26 cellular contexts compared by ENCODE assay signal in the genomic region with DNA sequence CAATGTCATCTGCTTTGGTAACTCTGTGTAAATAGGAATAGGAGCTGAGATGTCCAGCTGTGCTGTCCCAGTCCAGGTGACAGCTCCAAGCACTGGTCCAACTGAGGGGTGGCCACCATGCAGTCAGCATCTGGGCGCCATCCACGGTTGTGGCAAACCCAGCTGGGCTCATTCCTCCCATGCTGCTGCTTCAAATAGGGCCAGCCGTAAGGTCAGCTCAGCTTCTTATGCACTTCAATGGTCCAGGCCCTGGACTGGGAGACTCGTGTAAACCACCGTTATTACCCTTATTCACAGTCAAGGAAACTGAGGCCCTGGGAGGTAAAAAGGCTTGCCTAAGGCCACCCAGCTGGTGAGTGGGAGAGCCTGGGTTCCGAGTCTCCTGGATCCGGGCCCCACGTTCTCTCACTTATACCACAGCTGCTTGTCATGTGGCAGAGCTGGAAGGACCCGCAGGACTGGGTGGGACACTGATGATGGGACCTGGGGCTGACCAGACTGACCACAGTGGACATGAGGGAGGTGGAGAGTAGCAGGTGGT. TPM values are rescaled to one million over a fixed set of nuclear protein-coding genes. Genes with fewer than 3 reads are reported as not detected.
DNase-seq lines count a peak whose midpoint lies in the region; ATAC-seq, FAIRE-seq and TF ChIP-seq lines count a peak whose summit lies in the region.
"Had no signal": no experiment of that assay in that cellular context is flagged by ENCODE, and none has a peak within 500 bp of the region (broad histone marks: within the 10 kb centered on the region; RNA-seq: fewer than 3 reads in every experiment).

No MANE protein-coding gene starts in this region.

- no peaks in the 10 kb centered on the region for H3K27me3 Mint-ChIP-seq in progenitor cell of endocrine pancreas

- no peak overlapping the region for H3K4me3 Mint-ChIP-seq in progenitor cell of endocrine pancreas (ENCODE audit: low read depth)
- H3K4me3 Mint-ChIP-seq: neural crest cell had no signal

- peak overlapping the region; percentile 10; the same call in 1 of the 2 replicates for H2BK12ac ChIP-seq in H1 (ENCODE audit: low read depth, low read length)

- H3K56ac ChIP-seq in H1 (replicated peaks; ENCODE audit: insufficient read length, low read depth, low read length) = no peak overlapping the region

- no peak overlapping the region for H3K18ac ChIP-seq in H1 (ENCODE audit: extremely low read depth, low read length)

- H3K27ac ChIP-seq in BLaER1 (peak overlapping the region; percentile 10; the same call in 1 of the 2 replicates), SK-N-MC (peak overlapping the region; percentile 85), H1 (ENCODE audit: low read depth, low read length) (no peak overlapping the region)
- H3K27ac ChIP-seq: colonic mucosa, prostate gland, RWPE1 had no signal

- H3K27ac Mint-ChIP-seq in progenitor cell of endocrine pancreas = peak overlapping the region; percentile 13

- H2AFZ ChIP-seq in H1 (ENCODE audit: low read length) = no peak overlapping the region

- no peaks in the 10 kb centered on the region for H3K23me2 ChIP-seq in H1 (ENCODE audit: low read depth, low read length)

- H3K14ac ChIP-seq in H1 (ENCODE audit: insufficient read length) = no peak overlapping the region

- DNase-seq in SK-N-MC (ENCODE audit: low read depth, low spot score) (no peak), H1 (ENCODE audit: low read depth in 1 of 2, low spot score in 2 of 2) (no peak), progenitor cell of endocrine pancreas (ENCODE audit: low spot score, unreplicated experiment) (no peak), HuH-7 (ENCODE audit: low spot score) (no peak)
- no peak for DNase-seq in effector CD8-positive, alpha-beta T cell (lab: John Stamatoyannopoulos, UW)
- DNase-seq: activated CD4-positive, alpha-beta T cell treated with anti-CD3 and anti-CD28 coated beads for 4 hours; activated effector memory CD4-positive, alpha-beta T cell treated with Interleukin-2 at 50 U/mL for 16 hours; BE2C; DND-41; hypothalamus; KG1; MV-4-11; NCI-H187 treated with DMSO at 0.1 percent for 48 hours; NCI-H526 treated with DMSO at 0.1 percent for 48 hours had no signal

- peak overlapping the region; percentile 87; the same call in 1 of the 2 replicates for H3K4me2 ChIP-seq in BLaER1
- H3K4me2 ChIP-seq in H1 (ENCODE audit: insufficient read depth in 1 of 2, low read depth in 2 of 2, low read length in 2 of 2) = no peak overlapping the region

- no peaks in the 10 kb centered on the region for H3K9me3 ChIP-seq in BLaER1
- H3K9me3 ChIP-seq in SK-N-MC (ENCODE audit: low read depth, low read length) = no peaks in the 10 kb centered on the region
- no peaks in the 10 kb centered on the region for H3K9me3 ChIP-seq in H1 (ENCODE audit: insufficient read depth in 2 of 2, low read depth in 1 of 2, low read length in 1 of 2)
- H3K9me3 ChIP-seq: BE2C, breast epithelium, colonic mucosa, gastroesophageal sphincter, prostate gland had no signal

- H4K20me1 ChIP-seq in BLaER1 = no peaks in the 10 kb centered on the region
- no peaks in the 10 kb centered on the region for H4K20me1 ChIP-seq in H1 (replicated peaks in 1 of 2; ENCODE audit: control insufficient read depth in 1 of 2, insufficient read depth in 2 of 2, low read length in 2 of 2)

- H3K4me1 Mint-ChIP-seq in progenitor cell of endocrine pancreas (ENCODE audit: low read depth) = no peaks in the 10 kb centered on the region

- H3K4me1 ChIP-seq in BLaER1 (peaks cover 75% of the 10 kb centered on the region), H1 (replicated peaks in 1 of 4; ENCODE audit: control insufficient read depth in 3 of 4, insufficient read depth in 4 of 4, low read length in 3 of 4) (peaks cover 3 to 12% (median 8%) of the 10 kb centered on the region in 4 experiments)
- H3K4me1 ChIP-seq: colonic mucosa, prostate gland had no signal

- CTCF ChIA-PET in H1 (lab: Charles Lee; ENCODE audit: partially characterized antibody) = interaction anchor here (0.6 to 4.2 kb wide), 12 partner anchors 11 to 220 kb away, joined by 3 to 29 read pairs (median 5); partner anchors contain the start of gene ANGPTL2

- WGBS in H1 (ENCODE audit: extremely low coverage in 1 of 2, insufficient coverage in 1 of 2, insufficient read length in 1 of 2, insufficient replicate concordance in 2 of 2, low coverage in 1 of 2, low lambda C conversion rate in 2 of 2, missing lambda C conversion rate in 1 of 2), 2 experiments = 92% methylated on average over 9 of the region's 9 CpGs; no CpG with 5 or more reads in 1 of the 2 experiments

- peak overlapping the region; percentile 40; the same call in 1 of the 2 replicates for H4K8ac ChIP-seq in H1 (ENCODE audit: extremely low read depth, insufficient read depth, low read length)

- TF ChIP-seq EP300 in H1 (IDR thresholded peaks at IDR 0.05; ENCODE audit: borderline replicate concordance in 1 of 2, low read depth in 2 of 2, low read length in 2 of 2) = no peak

- no peak for TF ChIP-seq RAD21 in H1 (IDR thresholded peaks at IDR 0.05 in 1 of 2, conservative IDR thresholded peaks at IDR 0.05 in 1 of 2; ENCODE audit: low read depth in 2 of 2, low read length in 2 of 2)

- 0 out of 2 replicates have a peak overlapping the region, but pooled peaks have one; percentile 57 for H2AK5ac ChIP-seq in H1 (ENCODE audit: low read depth, low read length)

- H4K5ac ChIP-seq in H1 (ENCODE audit: insufficient read length, low read depth, low read length) = no peak overlapping the region

- no peaks in the 10 kb centered on the region for H3K36me3 ChIP-seq in BLaER1
- no peaks in the 10 kb centered on the region for H3K36me3 ChIP-seq in SK-N-MC (ENCODE audit: insufficient read depth, low read length)
- no peaks in the 10 kb centered on the region for H3K36me3 ChIP-seq in H1 (ENCODE audit: control insufficient read depth in 2 of 4, insufficient read depth in 4 of 4, low read length in 3 of 4)
- H3K36me3 ChIP-seq: BE2C, breast epithelium, colonic mucosa, gastroesophageal sphincter, prostate gland had no signal

- no peaks in the 10 kb centered on the region for H3K79me2 ChIP-seq in H1 (ENCODE audit: control insufficient read depth in 1 of 2, insufficient read depth in 2 of 2, low read length in 2 of 2)

- H3K27me3 ChIP-seq in BLaER1 (no peaks in the 10 kb centered on the region), H1 (replicated peaks in 1 of 4; ENCODE audit: control insufficient read depth in 3 of 4, extremely low read depth in 1 of 4, insufficient read depth in 3 of 4, low read length in 3 of 4) (no peaks in the 10 kb centered on the region)
- H3K27me3 ChIP-seq: BE2C, breast epithelium, colonic mucosa, gastroesophageal sphincter had no signal

- TF ChIP-seq CTCF in H1 (IDR thresholded peaks at IDR 0.05; ENCODE audit: control extremely low read depth in 1 of 3, insufficient read depth in 1 of 3, low read depth in 1 of 3, low read length in 3 of 3) = no peak
- TF ChIP-seq CTCF in progenitor cell of endocrine pancreas (IDR thresholded peaks at IDR 0.05; ENCODE audit: unreplicated experiment) = no peak

- no peak overlapping the region for H2BK20ac ChIP-seq in H1 (ENCODE audit: low read length)

- H3K23ac ChIP-seq in H1 (ENCODE audit: insufficient read length) = no peak overlapping the region

- no peak overlapping the region for H2BK5ac ChIP-seq in H1 (ENCODE audit: low read depth, low read length)

- H2BK15ac ChIP-seq in H1 (ENCODE audit: low read length) = no peak overlapping the region

- no peak for FAIRE-seq in H1 (lab: Jason Lieb, UNC)
- FAIRE-seq: islet of Langerhans, urothelium cell line had no signal

- no peak for ATAC-seq in GM18517 (IDR thresholded peaks at IDR 0.05; ENCODE audit: unreplicated experiment)
- no peak for ATAC-seq in GM18858 (IDR thresholded peaks at IDR 0.05; ENCODE audit: unreplicated experiment)
- ATAC-seq: gastroesophageal sphincter had no signal

- H3K9ac ChIP-seq in BLaER1 (no peak overlapping the region), SK-N-MC (ENCODE audit: insufficient read length) (no peak overlapping the region), H1 (replicated peaks in 1 of 4; ENCODE audit: extremely low read depth in 1 of 4, low read depth in 3 of 4, low read length in 3 of 4) (no peak overlapping the region; a peak in 1 of 7 replicates)

- no peak overlapping the region for H3K4ac ChIP-seq in H1 (replicated peaks; ENCODE audit: insufficient read length, low read depth, low read length)

- H3K9me3 Mint-ChIP-seq in progenitor cell of endocrine pancreas (ENCODE audit: low read depth) = no peaks in the 10 kb centered on the region
- H3K9me3 Mint-ChIP-seq: neural crest cell had no signal

- TF ChIP-seq POLR2A in H1 (IDR thresholded peaks at IDR 0.05; ENCODE audit: control extremely low read depth in 1 of 2, low read depth in 2 of 2, low read length in 2 of 2) = no peak

- no peak overlapping the region for H2BK120ac ChIP-seq in H1 (replicated peaks; ENCODE audit: low read depth, low read length)

- no peaks in the 10 kb centered on the region for H3K36me3 Mint-ChIP-seq in progenitor cell of endocrine pancreas (ENCODE audit: insufficient read depth)

- POLR2A ChIA-PET in H1 (lab: Charles Lee; ENCODE audit: partially characterized antibody) = interaction anchor here (1.1 kb wide), 1 partner anchor 36 kb away, joined by 3 read pairs; no protein-coding TSS in a partner anchor

- H3K4me3 ChIP-seq in BLaER1 (no peak overlapping the region), SK-N-MC (no peak overlapping the region), H1 (ENCODE audit: extremely low read depth in 1 of 4, insufficient read depth in 2 of 4, low read depth in 3 of 4, low read length in 4 of 4) (no peak overlapping the region)
- H3K4me3 ChIP-seq: breast epithelium, colonic mucosa, gastroesophageal sphincter, lung, prostate gland had no signal

- H3K79me1 ChIP-seq in H1 (ENCODE audit: low read depth, low read length) = no peaks in the 10 kb centered on the region

- no peak overlapping the region for H4K91ac ChIP-seq in H1 (replicated peaks; ENCODE audit: insufficient read length, low read length)

TF ChIP-seq in H1, 55 proteins besides CTCF, POLR2A, EP300 and RAD21 (continues in another document):
- TF ChIP-seq BCL11A (IDR thresholded peaks at IDR 0.05; ENCODE audit: low read depth in 2 of 2, low read length in 2 of 2) = no peak
- no peak for TF ChIP-seq TCF12 (IDR thresholded peaks at IDR 0.05; ENCODE audit: low read depth, low read length)
- no peak for TF ChIP-seq CHD1 (IDR thresholded peaks at IDR 0.05; ENCODE audit: low read depth, low read length)
- no peak for TF ChIP-seq SP1 (IDR thresholded peaks at IDR 0.05; ENCODE audit: low read depth, low read length)
- TF ChIP-seq EGR1 (IDR thresholded peaks at IDR 0.05; ENCODE audit: borderline replicate concordance, low read depth, low read length) = no peak

RNA-seq across cellular contexts. Expression of gene ANGPTL2, which starts 38.7 kb away (rescaled TPM):
- total RNA-seq in H1 (2021; fragmentation: NEBNext Ultra II Directional; extraction: Animal tissue kit (Norgen Biotek cat#: 25700)) = 10.6 and 10.7 TPM in 2 replicates
- polyA plus RNA-seq in H1 (2011; rRNA removed) = 5.9 and 9.0 TPM in 2 replicates
- polyA plus RNA-seq in H1 (2011; cell fraction: cytosol; rRNA removed) = 6.6 TPM
- polyA plus RNA-seq in H1 (2011; cell fraction: nucleus; rRNA removed) = 9.4 TPM
- polyA plus RNA-seq in H1 (2012, experiment 1 of 2) = 8.3 to 10.8 TPM (median 9.8 TPM) in 4 replicates
- 8.0 TPM for polyA plus RNA-seq in H1 (2012, experiment 2 of 2)
- 13.4 TPM for polyA plus RNA-seq in H1 (2013, experiment 1 of 2)
- polyA plus RNA-seq in H1 (2013, experiment 2 of 2) = 17.1 TPM
- 6.5 and 10.3 TPM in 2 replicates for polyA minus RNA-seq in H1 (2011; rRNA and poly(A)+ RNA removed)
- polyA minus RNA-seq in H1 (2011; cell fraction: cytosol; rRNA and poly(A)+ RNA removed) = 10.8 TPM
- polyA minus RNA-seq in H1 (2011; cell fraction: nucleus; rRNA and poly(A)+ RNA removed) = 3.5 TPM
- 4.7 and 5.3 TPM in 2 replicates for total RNA-seq in progenitor cell of endocrine pancreas
